ENCODE assay signal across 9 cellular contexts in genomic region chr6:139846538-139847321, GRCh38.
DNase-seq lines count a peak whose midpoint lies in the region; ATAC-seq and TF ChIP-seq lines count a peak whose summit lies in the region.
"Had no signal": no experiment of that assay in that cellular context is flagged by ENCODE, and none has a peak within 500 bp of the region (broad histone marks: within the 10 kb centered on the region; RNA-seq: fewer than 3 reads in every experiment).

No MANE protein-coding gene starts in this region.

- intact Hi-C loops in left ventricle myocardium superior (cut with micrococcal nuclease), result no loop called here
- intact Hi-C loops in thyroid gland (cut with DNase I), result no loop called here

- TF ChIP-seq POLR2A in thyroid gland (IDR thresholded peaks at IDR 0.05), result peak in 1 of 2 donors; percentile 72

- H3K36me3 ChIP-seq in thyroid gland, result no peaks in the 10 kb centered on the region

- H3K27ac ChIP-seq in thyroid gland, result peak overlapping the region; percentile 53 to 93 (median 85)

- peaks cover 6 to 15% of the 10 kb centered on the region in 2 donors for H3K4me1 ChIP-seq in thyroid gland

- peak overlapping the region in 1 of 3 donors; percentile 27 for H3K4me3 ChIP-seq in thyroid gland (replicated peaks in 1 of 3)

- WGBS in thyroid gland, 2 donors, result 37 to 39% methylated on average over 7 of the region's 7 CpGs

- no peaks in the 10 kb centered on the region for H3K27me3 ChIP-seq in thyroid gland

- peak; percentile 95 for ATAC-seq in left ventricle myocardium superior

- DNase-seq in NCI-H82 (lab: John Stamatoyannopoulos, UW) (peak; percentile 42), NCI-H82 treated with DMSO at 0.1 percent for 48 hours (lab: John Stamatoyannopoulos, UW; ENCODE audit: unreplicated experiment) (no peak), NCI-H146 (lab: John Stamatoyannopoulos, UW) (peak; percentile 59), left ventricle myocardium superior (peak; percentile 31), thyroid gland (peak; percentile 85 to 88), GM10266 (ENCODE audit: extremely low spot score) (no peak), amniotic stem cell (lab: John Stamatoyannopoulos, UW) (no peak), COLO668 (lab: John Stamatoyannopoulos, UW; ENCODE audit: unreplicated experiment) (no peak)
- DNase-seq: NCI-H1092 had no signal

- no peaks in the 10 kb centered on the region for H3K9me3 ChIP-seq in thyroid gland

- TF ChIP-seq CTCF in thyroid gland (IDR thresholded peaks at IDR 0.05) (no peak), GM10266 (IDR thresholded peaks at IDR 0.05; ENCODE audit: control insufficient read depth, insufficient read depth, low read depth, missing control alignments) (no peak)

Comparison
In these comparisons a context has a peak if more than half of its experiments do, and no peak if none do; other contexts are left out.
1. DNase-seq: peak in NCI-H82 (single experiment), NCI-H146 (single experiment), left ventricle myocardium superior (single experiment) and thyroid gland (2 of 2); none in NCI-H82 treated with DMSO at 0.1 percent for 48 hours (single experiment), GM10266 (single experiment), amniotic stem cell (single experiment) and COLO668 (single experiment).